In the genomic region with DNA sequence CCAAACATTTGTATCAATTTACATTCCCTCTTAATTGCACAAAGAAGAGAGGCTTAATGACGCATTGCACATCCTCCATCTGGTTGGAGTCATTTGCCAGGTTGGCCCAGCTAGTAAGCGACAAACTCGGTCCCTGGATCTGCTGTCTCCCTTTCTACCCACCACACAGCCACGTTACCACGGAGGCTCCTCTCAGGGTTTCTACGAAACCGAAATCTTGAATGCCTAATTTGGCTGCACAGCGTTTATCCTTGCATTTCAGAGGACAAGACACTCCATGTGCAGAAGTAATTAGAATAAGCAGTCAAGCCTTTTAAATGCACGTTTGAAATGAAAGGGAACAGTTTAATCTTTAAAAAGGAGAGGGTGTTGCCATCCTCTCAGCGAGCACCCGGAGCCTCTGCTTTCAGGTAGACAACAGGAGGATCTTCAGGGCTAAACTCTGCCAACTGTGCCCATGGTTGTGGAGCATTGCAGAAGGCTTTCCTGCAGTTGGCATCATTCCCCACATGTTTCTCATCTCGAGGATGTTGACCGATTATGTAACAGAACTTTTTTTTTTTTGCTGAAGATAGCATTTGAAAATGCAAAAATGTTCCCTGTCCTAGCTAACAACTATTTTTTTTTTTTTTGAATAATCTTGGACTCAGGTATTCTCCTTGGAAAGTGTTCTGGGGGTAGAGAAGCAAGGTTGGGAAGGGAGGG, we compare ENCODE assay signal across 21 cellular contexts. TPM values are rescaled to one million over a fixed set of nuclear protein-coding genes. Genes with fewer than 3 reads are reported as not detected.
"Had no signal": no experiment of that assay in that cellular context is flagged by ENCODE, and none has a peak within 500 bp of the region (broad histone marks: within the 10 kb centered on the region; RNA-seq: fewer than 3 reads in every experiment).

No MANE protein-coding gene starts in this region.

- DNase-seq: activated CD4-positive, alpha-beta T cell treated with anti-CD3 and anti-CD28 coated beads for 1 hour; activated naive CD4-positive, alpha-beta T cell treated with Interleukin-2 at 50 U/mL for 16 hours; activated naive CD8-positive, alpha-beta T cell treated with anti-CD3 and anti-CD28 coated beads for 36 hours; activated T-cell treated with anti-CD3 and anti-CD28 coated beads, Interleukin-2, amount 50 U/mL, for 1 hour; cortex of kidney; effector CD4-positive, alpha-beta T cell; glutamatergic neuron; immature natural killer cell; kidney glomerular epithelial cell; midbrain; natural killer cell; retina; stimulated activated CD4-positive, alpha-beta T cell treated with anti-CD3 and anti-CD28 coated beads, Interleukin-2, amount 100 ng/mL, for 48 hours; stimulated activated naive CD4-positive, alpha-beta T cell; T-helper 9 cell; upper lobe of right lung had no signal

- H3K4me1 ChIP-seq: breast epithelium, upper lobe of right lung had no signal

- H3K9me3 ChIP-seq: breast epithelium, upper lobe of right lung had no signal

- H3K79me2 ChIP-seq: hepatocyte had no signal

- H3K27ac ChIP-seq: breast epithelium, hepatocyte, upper lobe of right lung had no signal

- H3K36me3 ChIP-seq: breast epithelium, upper lobe of right lung had no signal

- H2AFZ ChIP-seq: hepatocyte had no signal

- H3K4me3 ChIP-seq: breast epithelium, hepatocyte, upper lobe of right lung had no signal

- H3K4me2 ChIP-seq: hepatocyte had no signal

RNA-seq across cellular contexts. Expression of a gene that starts 37.9 kb away (rescaled TPM):
- total RNA-seq: activated T-helper 2 cell treated with anti-CD3 and anti-CD28 coated beads, Interferon-gamma antibody, Interleukin-2, Interleukin-4, amounts not matched to agents 10 μg/mL and 5 μg/mL and 100 μg/mL, durations not matched to agents 14 hours and 24 hours and 36 hours; osteocyte; progenitor cell of endocrine pancreas had no signal
